ENCODE assay signal across 8 cellular contexts in genomic region chr16:7268182-7268581, GRCh38.
A peak's percentile ranks its signal among the peaks of the same experiment; 100 is the strongest.
DNase-seq lines count a peak whose midpoint lies in the region; ATAC-seq and TF ChIP-seq lines count a peak whose summit lies in the region.

No MANE protein-coding gene starts in this region.

- CTCF ChIA-PET in activated CD4-positive, alpha-beta T cell treated with anti-CD3 and anti-CD28 coated beads, Interleukin-2, amount 10 ng/mL, durations not matched to agents 7 days and 5 days (lab: Charles Lee) = no interaction called here

- ATAC-seq in GM21737 (IDR thresholded peaks at IDR 0.05; ENCODE audit: unreplicated experiment) = no peak
- no peak for ATAC-seq in GM19452 (IDR thresholded peaks at IDR 0.05; ENCODE audit: unreplicated experiment)

- no peaks in the 10 kb centered on the region for H3K4me1 ChIP-seq in liver (ENCODE audit: control insufficient read depth in 4 of 4, insufficient read depth in 4 of 4, low read length in 3 of 4)

- H3K4me3 Mint-ChIP-seq in activated CD4-positive, alpha-beta T cell treated with anti-CD3 and anti-CD28 coated beads, Interleukin-2, amount 10 ng/mL, durations not matched to agents 7 days and 5 days = no peak overlapping the region

- no peaks in the 10 kb centered on the region for H3K36me3 ChIP-seq in liver (ENCODE audit: control insufficient read depth in 4 of 4, insufficient read depth in 3 of 4, low read depth in 1 of 4, low read length in 3 of 4)

- POLR2A ChIA-PET in activated CD4-positive, alpha-beta T cell treated with anti-CD3 and anti-CD28 coated beads, Interleukin-2, amount 10 ng/mL, durations not matched to agents 7 days and 5 days (lab: Charles Lee) = no interaction called here

- H3K9me3 Mint-ChIP-seq in activated CD4-positive, alpha-beta T cell treated with anti-CD3 and anti-CD28 coated beads, Interleukin-2, amount 10 ng/mL, durations not matched to agents 7 days and 5 days = peaks cover 8% of the 10 kb centered on the region

- 15% methylated on average over 6 of the region's 6 CpGs for WGBS in liver

- no peaks in the 10 kb centered on the region for H3K4me1 Mint-ChIP-seq in activated CD4-positive, alpha-beta T cell treated with anti-CD3 and anti-CD28 coated beads, Interleukin-2, amount 10 ng/mL, durations not matched to agents 7 days and 5 days

- TF ChIP-seq RAD21 in liver (IDR thresholded peaks at IDR 0.05) = peak; percentile 40 to 65

- TF ChIP-seq CTCF in GM12864 (IDR thresholded peaks at IDR 0.05; ENCODE audit: low read depth, low read length, missing control alignments) (peak; percentile 55), astrocyte of the spinal cord (IDR thresholded peaks at IDR 0.05; ENCODE audit: low read depth, low read length) (peak; percentile 28), liver (IDR thresholded peaks at IDR 0.05; ENCODE audit: low read depth, low read length, missing input control) (peak; percentile 50)

- H3K27ac Mint-ChIP-seq in activated CD4-positive, alpha-beta T cell treated with anti-CD3 and anti-CD28 coated beads, Interleukin-2, amount 10 ng/mL, durations not matched to agents 7 days and 5 days = no peak overlapping the region

- DNase-seq in GM12864 (ENCODE audit: low read depth) (no peak), NAMALWA (ENCODE audit: low spot score) (peak; percentile 55), astrocyte of the spinal cord (ENCODE audit: low read depth, low spot score) (no peak), GOT3 (lab: John Stamatoyannopoulos, UW) (no peak)
- no peak for DNase-seq in activated CD4-positive, alpha-beta T cell treated with anti-CD3 and anti-CD28 coated beads, Interleukin-2, amount 10 ng/mL, durations not matched to agents 7 days and 5 days

- in situ Hi-C loops in astrocyte of the spinal cord (cut with HindIII; ENCODE audit: low sequenced_read_pairs) = no loop called here

- H3K36me3 Mint-ChIP-seq in activated CD4-positive, alpha-beta T cell treated with anti-CD3 and anti-CD28 coated beads, Interleukin-2, amount 10 ng/mL, durations not matched to agents 7 days and 5 days (ENCODE audit: low read depth) = no peaks in the 10 kb centered on the region

- no peak overlapping the region for H3K9ac ChIP-seq in liver (ENCODE audit: low read depth in 1 of 2, low read length in 2 of 2)

- no peaks in the 10 kb centered on the region for H3K9me3 ChIP-seq in liver (ENCODE audit: control insufficient read depth in 4 of 4, low read length in 3 of 4)

- no peak overlapping the region for H3K27ac ChIP-seq in liver (ENCODE audit: low read depth in 1 of 2, low read length in 2 of 2)

- H3K27me3 ChIP-seq in liver (ENCODE audit: control insufficient read depth in 4 of 4, insufficient read depth in 4 of 4, low read length in 3 of 4) = no peaks in the 10 kb centered on the region

- H3K4me3 ChIP-seq in GM12864 (ENCODE audit: low read depth, low read length) (no peak overlapping the region), astrocyte of the spinal cord (ENCODE audit: low read depth, low read length) (no peak overlapping the region), liver (ENCODE audit: low read depth in 1 of 3, low read length in 3 of 3) (no peak overlapping the region)

- no peaks in the 10 kb centered on the region for H3K27me3 Mint-ChIP-seq in activated CD4-positive, alpha-beta T cell treated with anti-CD3 and anti-CD28 coated beads, Interleukin-2, amount 10 ng/mL, durations not matched to agents 7 days and 5 days

TF ChIP-seq in liver, 16 proteins besides CTCF, POLR2A, EP300 and RAD21:
- no peak for TF ChIP-seq MAX (IDR thresholded peaks at IDR 0.05)
- TF ChIP-seq HNF4G (IDR thresholded peaks at IDR 0.05) = no peak
- TF ChIP-seq, protein P1, sequence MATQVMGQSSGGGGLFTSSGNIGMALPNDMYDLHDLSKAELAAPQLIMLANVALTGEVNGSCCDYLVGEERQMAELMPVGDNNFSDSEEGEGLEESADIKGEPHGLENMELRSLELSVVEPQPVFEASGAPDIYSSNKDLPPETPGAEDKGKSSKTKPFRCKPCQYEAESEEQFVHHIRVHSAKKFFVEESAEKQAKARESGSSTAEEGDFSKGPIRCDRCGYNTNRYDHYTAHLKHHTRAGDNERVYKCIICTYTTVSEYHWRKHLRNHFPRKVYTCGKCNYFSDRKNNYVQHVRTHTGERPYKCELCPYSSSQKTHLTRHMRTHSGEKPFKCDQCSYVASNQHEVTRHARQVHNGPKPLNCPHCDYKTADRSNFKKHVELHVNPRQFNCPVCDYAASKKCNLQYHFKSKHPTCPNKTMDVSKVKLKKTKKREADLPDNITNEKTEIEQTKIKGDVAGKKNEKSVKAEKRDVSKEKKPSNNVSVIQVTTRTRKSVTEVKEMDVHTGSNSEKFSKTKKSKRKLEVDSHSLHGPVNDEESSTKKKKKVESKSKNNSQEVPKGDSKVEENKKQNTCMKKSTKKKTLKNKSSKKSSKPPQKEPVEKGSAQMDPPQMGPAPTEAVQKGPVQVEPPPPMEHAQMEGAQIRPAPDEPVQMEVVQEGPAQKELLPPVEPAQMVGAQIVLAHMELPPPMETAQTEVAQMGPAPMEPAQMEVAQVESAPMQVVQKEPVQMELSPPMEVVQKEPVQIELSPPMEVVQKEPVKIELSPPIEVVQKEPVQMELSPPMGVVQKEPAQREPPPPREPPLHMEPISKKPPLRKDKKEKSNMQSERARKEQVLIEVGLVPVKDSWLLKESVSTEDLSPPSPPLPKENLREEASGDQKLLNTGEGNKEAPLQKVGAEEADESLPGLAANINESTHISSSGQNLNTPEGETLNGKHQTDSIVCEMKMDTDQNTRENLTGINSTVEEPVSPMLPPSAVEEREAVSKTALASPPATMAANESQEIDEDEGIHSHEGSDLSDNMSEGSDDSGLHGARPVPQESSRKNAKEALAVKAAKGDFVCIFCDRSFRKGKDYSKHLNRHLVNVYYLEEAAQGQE (IDR thresholded peaks at IDR 0.05) = no peak
- no peak for TF ChIP-seq TAF1 (conservative IDR thresholded peaks at IDR 0.05)
- no peak for TF ChIP-seq FOXA2 (IDR thresholded peaks at IDR 0.05)
- no peak for TF ChIP-seq JUND (IDR thresholded peaks at IDR 0.05)
- TF ChIP-seq, protein P2, sequence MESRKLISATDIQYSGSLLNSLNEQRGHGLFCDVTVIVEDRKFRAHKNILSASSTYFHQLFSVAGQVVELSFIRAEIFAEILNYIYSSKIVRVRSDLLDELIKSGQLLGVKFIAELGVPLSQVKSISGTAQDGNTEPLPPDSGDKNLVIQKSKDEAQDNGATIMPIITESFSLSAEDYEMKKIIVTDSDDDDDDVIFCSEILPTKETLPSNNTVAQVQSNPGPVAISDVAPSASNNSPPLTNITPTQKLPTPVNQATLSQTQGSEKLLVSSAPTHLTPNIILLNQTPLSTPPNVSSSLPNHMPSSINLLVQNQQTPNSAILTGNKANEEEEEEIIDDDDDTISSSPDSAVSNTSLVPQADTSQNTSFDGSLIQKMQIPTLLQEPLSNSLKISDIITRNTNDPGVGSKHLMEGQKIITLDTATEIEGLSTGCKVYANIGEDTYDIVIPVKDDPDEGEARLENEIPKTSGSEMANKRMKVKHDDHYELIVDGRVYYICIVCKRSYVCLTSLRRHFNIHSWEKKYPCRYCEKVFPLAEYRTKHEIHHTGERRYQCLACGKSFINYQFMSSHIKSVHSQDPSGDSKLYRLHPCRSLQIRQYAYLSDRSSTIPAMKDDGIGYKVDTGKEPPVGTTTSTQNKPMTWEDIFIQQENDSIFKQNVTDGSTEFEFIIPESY (IDR thresholded peaks at IDR 0.05) = no peak
- TF ChIP-seq SP1 (IDR thresholded peaks at IDR 0.05) = no peak
- TF ChIP-seq, protein P3, sequence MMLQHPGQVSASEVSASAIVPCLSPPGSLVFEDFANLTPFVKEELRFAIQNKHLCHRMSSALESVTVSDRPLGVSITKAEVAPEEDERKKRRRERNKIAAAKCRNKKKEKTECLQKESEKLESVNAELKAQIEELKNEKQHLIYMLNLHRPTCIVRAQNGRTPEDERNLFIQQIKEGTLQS (IDR thresholded peaks at IDR 0.05) = no peak
- no peak for TF ChIP-seq NR2F2 (IDR thresholded peaks at IDR 0.05)
